ENCODE assay signal across 1 cellular context in the genomic region with DNA sequence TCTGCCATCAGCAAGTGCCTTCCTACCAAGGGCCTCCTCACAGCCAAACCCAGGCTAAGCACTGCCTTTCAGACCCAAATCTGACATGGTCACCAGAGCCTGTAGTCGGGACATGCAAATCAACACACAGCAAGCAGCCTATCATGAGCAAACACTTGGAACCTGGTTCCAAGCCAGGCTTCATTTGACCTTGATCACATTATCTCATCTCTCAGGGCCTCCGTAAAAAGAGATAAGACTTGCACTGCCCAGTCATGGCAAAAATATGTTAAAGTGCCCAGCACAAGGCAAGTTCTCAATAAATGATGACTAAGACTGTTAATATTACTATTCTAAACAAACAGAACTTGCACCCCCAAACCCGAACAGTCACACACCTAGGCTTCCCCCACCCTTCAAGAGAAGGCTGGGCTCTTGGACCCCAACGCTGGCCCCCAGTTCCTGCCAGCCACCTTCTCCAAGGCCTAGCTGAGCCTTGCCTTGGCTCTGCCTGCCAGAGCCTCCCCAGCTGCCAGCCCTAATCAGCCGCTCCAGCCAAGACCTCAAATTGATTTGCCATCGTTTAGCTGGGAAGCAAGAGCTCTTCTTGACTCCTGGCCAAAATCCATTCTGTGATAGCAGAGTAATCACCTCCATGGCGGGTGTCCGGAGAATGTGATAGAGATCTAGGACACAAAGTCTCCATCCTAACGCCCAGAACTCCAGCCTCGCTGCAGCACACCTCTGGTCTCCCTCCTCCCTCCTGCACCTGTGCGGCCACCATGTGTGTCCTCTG.
A peak's percentile ranks its signal among the peaks of the same experiment; 100 is the strongest.
TF ChIP-seq lines count a peak whose summit lies in the region.

No MANE protein-coding gene starts in this region.

TF ChIP-seq in K562, 482 proteins besides CTCF, POLR2A, EP300 and RAD21:
- TF ChIP-seq ZFP36 (IDR thresholded peaks at IDR 0.05; ENCODE audit: low read depth, low read length, partially characterized antibody) (no peak), CBFA2T3 (IDR thresholded peaks at IDR 0.05) (peak; percentile 36), KLF6 (CRISPR knock-in tag; IDR thresholded peaks at IDR 0.05; ENCODE audit: borderline replicate concordance) (no peak), FOXA1 (IDR thresholded peaks at IDR 0.05; ENCODE audit: borderline replicate concordance) (no peak), MAFG (tag; conservative IDR thresholded peaks at IDR 0.05) (0 out of 2 replicates have a peak, but pooled peaks have one; percentile 17), CEBPB (tag; IDR thresholded peaks at IDR 0.05) (no peak), HIVEP1 (CRISPR knock-in tag; IDR thresholded peaks at IDR 0.05) (no peak), ARID3A (IDR thresholded peaks at IDR 0.05; ENCODE audit: borderline replicate concordance, low read depth, low read length) (no peak), KAT2B (IDR thresholded peaks at IDR 0.05; ENCODE audit: low read depth, low read length) (no peak), FUS (optimal IDR thresholded peaks at IDR 0.05; ENCODE audit: low read depth, low read length) (no peak), ZNF316 (IDR thresholded peaks at IDR 0.05) (peak; percentile 14; the same call in 1 of the 2 replicates), PHTF2 (CRISPR knock-in tag; IDR thresholded peaks at IDR 0.05) (no peak), NELFE (IDR thresholded peaks at IDR 0.05; ENCODE audit: insufficient read depth, insufficient read length) (no peak), TAL1 (IDR thresholded peaks at IDR 0.05) (0 out of 2 replicates have a peak, but pooled peaks have one; percentile 25), MYC (IDR thresholded peaks at IDR 0.05; ENCODE audit: low read depth, low read length) (no peak), MYC (CRISPR knock-in tag; IDR thresholded peaks at IDR 0.05; ENCODE audit: borderline replicate concordance, low read depth) (no peak), FOSL1 (tag; conservative IDR thresholded peaks at IDR 0.05) (peak; percentile 63), TEAD1 (CRISPR knock-in tag; IDR thresholded peaks at IDR 0.05) (no peak), ZBTB12 (CRISPR knock-in tag; IDR thresholded peaks at IDR 0.05) (no peak), MAFF (IDR thresholded peaks at IDR 0.05; ENCODE audit: low read length) (no peak), EZH2 (IDR thresholded peaks at IDR 0.05; ENCODE audit: borderline replicate concordance, low read depth, low read length) (no peak), ESRRA (IDR thresholded peaks at IDR 0.05; ENCODE audit: borderline replicate concordance, low read depth) (peak; percentile 61; the same call in 1 of the 2 replicates), ZNF395 (CRISPR knock-in tag; IDR thresholded peaks at IDR 0.05) (no peak)
- TF ChIP-seq, protein P1, sequence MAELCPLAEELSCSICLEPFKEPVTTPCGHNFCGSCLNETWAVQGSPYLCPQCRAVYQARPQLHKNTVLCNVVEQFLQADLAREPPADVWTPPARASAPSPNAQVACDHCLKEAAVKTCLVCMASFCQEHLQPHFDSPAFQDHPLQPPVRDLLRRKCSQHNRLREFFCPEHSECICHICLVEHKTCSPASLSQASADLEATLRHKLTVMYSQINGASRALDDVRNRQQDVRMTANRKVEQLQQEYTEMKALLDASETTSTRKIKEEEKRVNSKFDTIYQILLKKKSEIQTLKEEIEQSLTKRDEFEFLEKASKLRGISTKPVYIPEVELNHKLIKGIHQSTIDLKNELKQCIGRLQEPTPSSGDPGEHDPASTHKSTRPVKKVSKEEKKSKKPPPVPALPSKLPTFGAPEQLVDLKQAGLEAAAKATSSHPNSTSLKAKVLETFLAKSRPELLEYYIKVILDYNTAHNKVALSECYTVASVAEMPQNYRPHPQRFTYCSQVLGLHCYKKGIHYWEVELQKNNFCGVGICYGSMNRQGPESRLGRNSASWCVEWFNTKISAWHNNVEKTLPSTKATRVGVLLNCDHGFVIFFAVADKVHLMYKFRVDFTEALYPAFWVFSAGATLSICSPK (IDR thresholded peaks at IDR 0.05; ENCODE audit: borderline replicate concordance): no peak
- TF ChIP-seq, protein P2, sequence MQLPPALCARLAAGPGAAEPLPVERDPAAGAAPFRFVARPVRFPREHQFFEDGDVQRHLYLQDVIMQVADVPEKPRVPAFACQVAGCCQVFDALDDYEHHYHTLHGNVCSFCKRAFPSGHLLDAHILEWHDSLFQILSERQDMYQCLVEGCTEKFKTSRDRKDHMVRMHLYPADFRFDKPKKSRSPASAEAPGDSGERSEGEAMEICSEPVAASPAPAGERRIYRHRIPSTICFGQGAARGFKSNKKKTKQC (CRISPR knock-in tag; IDR thresholded peaks at IDR 0.05): no peak
- TF ChIP-seq, protein P3, sequence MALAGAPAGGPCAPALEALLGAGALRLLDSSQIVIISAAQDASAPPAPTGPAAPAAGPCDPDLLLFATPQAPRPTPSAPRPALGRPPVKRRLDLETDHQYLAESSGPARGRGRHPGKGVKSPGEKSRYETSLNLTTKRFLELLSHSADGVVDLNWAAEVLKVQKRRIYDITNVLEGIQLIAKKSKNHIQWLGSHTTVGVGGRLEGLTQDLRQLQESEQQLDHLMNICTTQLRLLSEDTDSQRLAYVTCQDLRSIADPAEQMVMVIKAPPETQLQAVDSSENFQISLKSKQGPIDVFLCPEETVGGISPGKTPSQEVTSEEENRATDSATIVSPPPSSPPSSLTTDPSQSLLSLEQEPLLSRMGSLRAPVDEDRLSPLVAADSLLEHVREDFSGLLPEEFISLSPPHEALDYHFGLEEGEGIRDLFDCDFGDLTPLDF (CRISPR knock-in tag; IDR thresholded peaks at IDR 0.05): no peak
